15 cellular contexts compared by ENCODE assay signal in genomic region chr13:34611678-34612077, GRCh38.
DNase-seq lines count a peak whose midpoint lies in the region; ATAC-seq and TF ChIP-seq lines count a peak whose summit lies in the region.
"Had no signal": no experiment of that assay in that cellular context is flagged by ENCODE, and none has a peak within 500 bp of the region (broad histone marks: within the 10 kb centered on the region; RNA-seq: fewer than 3 reads in every experiment).

No MANE protein-coding gene starts in this region.

- TF ChIP-seq CTCF in choroid plexus epithelial cell (conservative IDR thresholded peaks at IDR 0.05; ENCODE audit: low read depth, low read length): no peak
- no peak for TF ChIP-seq CTCF in mesothelial cell of epicardium (IDR thresholded peaks at IDR 0.05; ENCODE audit: unreplicated experiment)

- no peak overlapping the region for H3K4me3 ChIP-seq in choroid plexus epithelial cell (ENCODE audit: low read depth, low read length)
- H3K4me3 ChIP-seq: Peyer's patch had no signal

- H3K27me3 Mint-ChIP-seq in mesothelial cell of epicardium (ENCODE audit: low read depth): no peaks in the 10 kb centered on the region
- no peaks in the 10 kb centered on the region for H3K27me3 Mint-ChIP-seq in activated T-cell treated with anti-CD3 and anti-CD28 coated beads, Interleukin-2, amount 50 U/mL, for 4 hours (ENCODE audit: low read depth)
- no peaks in the 10 kb centered on the region for H3K27me3 Mint-ChIP-seq in stimulated activated memory B cell treated with anti-CD40 and anti-IgM and Interleukin-4, amounts not matched to agents 10 μg/mL and 1 μg/mL and 100 μg/mL, for 72 hours

- H3K27ac Mint-ChIP-seq in mesothelial cell of epicardium: peak overlapping the region; percentile 15
- no peak overlapping the region for H3K27ac Mint-ChIP-seq in stimulated activated memory B cell treated with anti-CD40 and anti-IgM and Interleukin-4, amounts not matched to agents 10 μg/mL and 1 μg/mL and 100 μg/mL, for 72 hours

- peaks cover 4% of the 10 kb centered on the region for H3K9me3 Mint-ChIP-seq in mesothelial cell of epicardium
- H3K9me3 Mint-ChIP-seq in activated T-cell treated with anti-CD3 and anti-CD28 coated beads, Interleukin-2, amount 50 U/mL, for 4 hours: peaks cover 4% of the 10 kb centered on the region
- peaks cover 1% of the 10 kb centered on the region for H3K9me3 Mint-ChIP-seq in stimulated activated memory B cell treated with anti-CD40 and anti-IgM and Interleukin-4, amounts not matched to agents 10 μg/mL and 1 μg/mL and 100 μg/mL, for 72 hours

- H3K4me1 Mint-ChIP-seq in mesothelial cell of epicardium: peaks cover 11% of the 10 kb centered on the region
- H3K4me1 Mint-ChIP-seq in activated T-cell treated with anti-CD3 and anti-CD28 coated beads, Interleukin-2, amount 50 U/mL, for 4 hours (ENCODE audit: low read depth): no peaks in the 10 kb centered on the region
- no peaks in the 10 kb centered on the region for H3K4me1 Mint-ChIP-seq in stimulated activated memory B cell treated with anti-CD40 and anti-IgM and Interleukin-4, amounts not matched to agents 10 μg/mL and 1 μg/mL and 100 μg/mL, for 72 hours

- ATAC-seq in activated T-cell treated with anti-CD3 and anti-CD28 coated beads, Interleukin-2, amount 50 U/mL, for 4 hours: no peak
- no peak for ATAC-seq in stimulated activated memory B cell treated with anti-CD40 and anti-IgM and Interleukin-4, amounts not matched to agents 10 μg/mL and 1 μg/mL and 100 μg/mL, for 72 hours
- no peak for ATAC-seq in HG02588 (IDR thresholded peaks at IDR 0.05; ENCODE audit: unreplicated experiment)

- DNase-seq in NCI-H2227 treated with DMSO at 0.1 percent for 48 hours (lab: John Stamatoyannopoulos, UW): peak; percentile 18
- no peak for DNase-seq in NCI-H2227 (lab: John Stamatoyannopoulos, UW; ENCODE audit: unreplicated experiment)
- peak; percentile 45 for DNase-seq in choroid plexus epithelial cell (ENCODE audit: low read depth)
- no peak for DNase-seq in mesothelial cell of epicardium (ENCODE audit: low spot score in 2 of 2, unreplicated experiment in 2 of 2)
- no peak for DNase-seq in activated T-cell treated with anti-CD3 and anti-CD28 coated beads, Interleukin-2, amount 50 U/mL, for 4 hours
- DNase-seq in islet precursor cell: no peak
- DNase-seq: C1 segment of cervical spinal cord, Kasumi-1, NCI-H2029 treated with DMSO at 0.1 percent for 48 hours, NCI-H345, NCI-H82, Peyer's patch, SHP77 treated with DMSO at 0.1 percent for 48 hours had no signal

- no peak overlapping the region for H3K4me3 Mint-ChIP-seq in mesothelial cell of epicardium
- H3K4me3 Mint-ChIP-seq in activated T-cell treated with anti-CD3 and anti-CD28 coated beads, Interleukin-2, amount 50 U/mL, for 4 hours: no peak overlapping the region
- H3K4me3 Mint-ChIP-seq in stimulated activated memory B cell treated with anti-CD40 and anti-IgM and Interleukin-4, amounts not matched to agents 10 μg/mL and 1 μg/mL and 100 μg/mL, for 72 hours: no peak overlapping the region

- H3K36me3 Mint-ChIP-seq in mesothelial cell of epicardium: no peaks in the 10 kb centered on the region
- no peaks in the 10 kb centered on the region for H3K36me3 Mint-ChIP-seq in activated T-cell treated with anti-CD3 and anti-CD28 coated beads, Interleukin-2, amount 50 U/mL, for 4 hours (ENCODE audit: insufficient read depth)
- H3K36me3 Mint-ChIP-seq in stimulated activated memory B cell treated with anti-CD40 and anti-IgM and Interleukin-4, amounts not matched to agents 10 μg/mL and 1 μg/mL and 100 μg/mL, for 72 hours: no peaks in the 10 kb centered on the region

Comparison
In these comparisons a context has a peak if more than half of its experiments do, and no peak if none do; other contexts are left out.
1. DNase-seq: peak in NCI-H2227 treated with DMSO at 0.1 percent for 48 hours (single experiment) and choroid plexus epithelial cell (single experiment); none in NCI-H2227 (single experiment), mesothelial cell of epicardium (0 of 2), activated T-cell treated with anti-CD3 and anti-CD28 coated beads, Interleukin-2, amount 50 U/mL, for 4 hours (single experiment) and islet precursor cell (single experiment).